Comparison of ENCODE assay signal across 1 cellular context in the genomic region with DNA sequence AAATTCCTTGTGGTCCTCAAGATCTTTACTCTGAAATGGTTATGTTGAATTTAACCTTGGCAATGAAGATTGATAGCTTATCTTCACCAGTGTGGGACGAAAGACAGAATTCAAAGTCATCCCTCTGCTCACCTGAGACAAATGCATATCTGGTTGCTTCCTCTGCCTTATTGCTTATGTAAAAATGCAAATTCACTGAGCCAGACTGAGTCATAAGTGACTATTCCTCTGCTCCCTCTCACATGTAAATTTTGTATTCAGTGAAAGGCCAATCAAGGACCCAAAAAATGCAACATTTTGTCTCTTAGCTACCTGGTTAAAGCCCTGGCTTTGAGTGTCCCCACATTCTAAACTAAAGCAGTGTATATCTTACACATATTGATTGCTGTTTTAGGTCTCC.
TF ChIP-seq lines count a peak whose summit lies in the region.

No MANE protein-coding gene starts in this region.

TF ChIP-seq in IMR-90, 13 proteins besides CTCF, POLR2A, EP300 and RAD21 (continued from another document):
- TF ChIP-seq, protein P1, sequence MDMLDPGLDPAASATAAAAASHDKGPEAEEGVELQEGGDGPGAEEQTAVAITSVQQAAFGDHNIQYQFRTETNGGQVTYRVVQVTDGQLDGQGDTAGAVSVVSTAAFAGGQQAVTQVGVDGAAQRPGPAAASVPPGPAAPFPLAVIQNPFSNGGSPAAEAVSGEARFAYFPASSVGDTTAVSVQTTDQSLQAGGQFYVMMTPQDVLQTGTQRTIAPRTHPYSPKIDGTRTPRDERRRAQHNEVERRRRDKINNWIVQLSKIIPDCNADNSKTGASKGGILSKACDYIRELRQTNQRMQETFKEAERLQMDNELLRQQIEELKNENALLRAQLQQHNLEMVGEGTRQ (IDR thresholded peaks at IDR 0.05; ENCODE audit: low read depth, low read length), result no peak
TF ChIP-seq in IMR-90: peak in this region for 0.
